Comparison of ENCODE assay signal across 28 cellular contexts in genomic region chr2:183522441-183522840, GRCh38.
"Had no signal": no experiment of that assay in that cellular context is flagged by ENCODE, and none has a peak within 500 bp of the region (broad histone marks: within the 10 kb centered on the region; RNA-seq: fewer than 3 reads in every experiment).

No MANE protein-coding gene starts in this region.

- H3K27me3 ChIP-seq: adrenal gland, ascending aorta, body of pancreas, esophagus muscularis mucosa, gastroesophageal sphincter, heart right ventricle had no signal

- H3K4me1 ChIP-seq: adrenal gland, ascending aorta had no signal

- ATAC-seq: activated CD4-positive, alpha-beta T cell treated with anti-CD3 and anti-CD28 coated beads for 36 hours; activated CD8-positive, alpha-beta memory T cell treated with anti-CD3 and anti-CD28 coated beads, Interleukin-2, amount 10 ng/mL, durations not matched to agents 7 days and 5 days; activated CD8-positive, alpha-beta T cell treated with anti-CD3 and anti-CD28 coated beads, Interleukin-2, amount 10 ng/mL, durations not matched to agents 7 days and 5 days; body of pancreas; effector memory CD8-positive, alpha-beta T cell; gastroesophageal sphincter; heart right ventricle had no signal

- H3K9me3 ChIP-seq: adrenal gland, ascending aorta, body of pancreas, esophagus muscularis mucosa, gastroesophageal sphincter, heart right ventricle had no signal

- DNase-seq: activated CD4-positive, alpha-beta memory T cell treated with anti-CD3 and anti-CD28 coated beads for 36 hours; activated CD4-positive, alpha-beta T cell treated with anti-CD3 and anti-CD28 coated beads for 36 hours; activated CD4-positive, alpha-beta T cell treated with anti-CD3 and anti-CD28 coated beads, Interleukin-2, amount 10 ng/mL, durations not matched to agents 24 days and 14 days; activated CD4-positive, CD25-positive, alpha-beta regulatory T cell; activated CD4-positive, CD25-positive, alpha-beta regulatory T cell treated with anti-CD3 and anti-CD28 coated beads, Interleukin-2, amount 50 U/mL, for 72 hours; activated CD8-positive, alpha-beta memory T cell treated with anti-CD3 and anti-CD28 coated beads, Interleukin-2, amount 10 ng/mL, durations not matched to agents 7 days and 5 days; activated CD8-positive, alpha-beta memory T cell treated with anti-CD3 and anti-CD28 coated beads, Interleukin-2, amount 50 U/mL, for 4 hours; activated CD8-positive, alpha-beta T cell treated with anti-CD3 and anti-CD28 coated beads, Interleukin-2, amount 10 ng/mL, durations not matched to agents 7 days and 5 days; activated gamma-delta T cell treated with Interleukin-2 at 50 U/mL for 16 hours; activated naive CD4-positive, alpha-beta T cell treated with anti-CD3 and anti-CD28 coated beads, Interleukin-2, amount 50 U/mL, for 16 hours; activated naive CD4-positive, alpha-beta T cell treated with Interleukin-2 at 50 U/mL for 16 hours; activated T-cell treated with anti-CD3 and anti-CD28 coated beads, Interleukin-2, amount 50 U/mL, for 1 hour; activated T-cell treated with anti-CD3 and anti-CD28 coated beads, Interleukin-2, amount 50 U/mL, for 48 hours; adrenal gland; body of pancreas; caudate nucleus; cortex of kidney; dermis blood vessel endothelial cell; effector CD4-positive, alpha-beta T cell; effector memory CD8-positive, alpha-beta T cell; erythroblast; foreskin melanocyte; heart right ventricle; T-helper 2 cell had no signal

- H3K27ac ChIP-seq: adrenal gland, ascending aorta, body of pancreas, esophagus muscularis mucosa, gastroesophageal sphincter, heart right ventricle had no signal

- FAIRE-seq: colon had no signal

- H3K36me3 ChIP-seq: adrenal gland, ascending aorta, esophagus muscularis mucosa, gastroesophageal sphincter, heart right ventricle had no signal

- H3K4me3 ChIP-seq: adrenal gland, ascending aorta, body of pancreas, esophagus muscularis mucosa, gastroesophageal sphincter, heart right ventricle had no signal
